9 cellular contexts compared by ENCODE assay signal in genomic region chr14:68961781-68962584, GRCh38. TPM values are rescaled to one million over a fixed set of nuclear protein-coding genes. Genes with fewer than 3 reads are reported as not detected.
DNase-seq lines count a peak whose midpoint lies in the region; ATAC-seq and TF ChIP-seq lines count a peak whose summit lies in the region.
"Had no signal": no experiment of that assay in that cellular context is flagged by ENCODE, and none has a peak within 500 bp of the region (broad histone marks: within the 10 kb centered on the region; RNA-seq: fewer than 3 reads in every experiment).

No MANE protein-coding gene starts in this region.

- no peaks in the 10 kb centered on the region for H3K27me3 ChIP-seq in vagina

- intact Hi-C loops in vagina (cut with DNase I) = no loop called here

- no peak for TF ChIP-seq CTCF in vagina (IDR thresholded peaks at IDR 0.05)

- no peaks in the 10 kb centered on the region for H3K9me3 ChIP-seq in vagina

- H3K36me3 ChIP-seq in vagina = no peaks in the 10 kb centered on the region

- H3K4me1 ChIP-seq in vagina = peaks cover 82% of the 10 kb centered on the region

- no peak for DNase-seq in activated naive CD4-positive, alpha-beta T cell treated with anti-CD3 and anti-CD28 coated beads, Interleukin-2, amount 50 U/mL, for 72 hours (ENCODE audit: low spot score in 2 of 2)
- no peak for DNase-seq in activated naive CD4-positive, alpha-beta T cell treated with Interleukin-2 at 50 U/mL for 16 hours
- DNase-seq in T1000 (lab: John Stamatoyannopoulos, UW) = peak; percentile 63
- DNase-seq in iris pigment epithelial cell (ENCODE audit: low read depth) = peak; percentile 66
- DNase-seq in vagina (ENCODE audit: extremely low spot score in 2 of 2) = no peak
- DNase-seq in AML-193 (lab: John Stamatoyannopoulos, UW) = no peak
- DNase-seq in NCI-H1092 treated with DMSO at 0.1 percent for 48 hours (lab: John Stamatoyannopoulos, UW) = no peak
- DNase-seq: stimulated activated CD4-positive, alpha-beta T cell treated with anti-CD3 and anti-CD28 coated beads, Interleukin-2, amount 100 ng/mL, for 24 hours had no signal

- no peak for TF ChIP-seq POLR2A in vagina (IDR thresholded peaks at IDR 0.05)

- H3K4me3 ChIP-seq in vagina = no peak overlapping the region

- no peaks in the 10 kb centered on the region for H3K9me3 Mint-ChIP-seq in activated naive CD4-positive, alpha-beta T cell treated with anti-CD3 and anti-CD28 coated beads, Interleukin-2, amount 50 U/mL, for 72 hours

- H3K27ac ChIP-seq in vagina = peak overlapping the region; percentile 8

- no peak for ATAC-seq in activated naive CD4-positive, alpha-beta T cell treated with anti-CD3 and anti-CD28 coated beads, Interleukin-2, amount 50 U/mL, for 72 hours
- ATAC-seq in GM18907 (IDR thresholded peaks at IDR 0.05; ENCODE audit: unreplicated experiment) = no peak

- peak overlapping the region; percentile 17 to 66 for H3K27ac Mint-ChIP-seq in activated naive CD4-positive, alpha-beta T cell treated with anti-CD3 and anti-CD28 coated beads, Interleukin-2, amount 50 U/mL, for 72 hours

- peaks cover 0 to 8% of the 10 kb centered on the region in 2 donors for H3K36me3 Mint-ChIP-seq in activated naive CD4-positive, alpha-beta T cell treated with anti-CD3 and anti-CD28 coated beads, Interleukin-2, amount 50 U/mL, for 72 hours

RNA-seq across cellular contexts. Expression of gene ACTN1, which starts 17.1 kb away (rescaled TPM):
- total RNA-seq in activated naive CD4-positive, alpha-beta T cell treated with anti-CD3 and anti-CD28 coated beads, Interleukin-2, amount 50 U/mL, for 72 hours = 100 to 1,000 TPM; 106 to 120 TPM
- 209 TPM for total RNA-seq in vagina

Comparison
In these comparisons a context has a peak if more than half of its experiments do, and no peak if none do; other contexts are left out.
1. DNase-seq: peak in T1000 (single experiment) and iris pigment epithelial cell (single experiment); none in activated naive CD4-positive, alpha-beta T cell treated with anti-CD3 and anti-CD28 coated beads, Interleukin-2, amount 50 U/mL, for 72 hours (0 of 2), activated naive CD4-positive, alpha-beta T cell treated with Interleukin-2 at 50 U/mL for 16 hours (single experiment), vagina (0 of 2), AML-193 (0 of 2) and NCI-H1092 treated with DMSO at 0.1 percent for 48 hours (single experiment).